ENCODE assay signal across 1 cellular context in genomic region chr10:5243521-5243987, GRCh38.
A peak's percentile ranks its signal among the peaks of the same experiment; 100 is the strongest.
TF ChIP-seq lines count a peak whose summit lies in the region.

No MANE protein-coding gene starts in this region.

TF ChIP-seq in HepG2, 621 proteins besides CTCF, POLR2A, EP300 and RAD21 (continued from another document and continues in another):
- TF ChIP-seq SIX1 (CRISPR knock-in tag; IDR thresholded peaks at IDR 0.05; ENCODE audit: borderline replicate concordance) (peak; percentile 86), ZNF282 (IDR thresholded peaks at IDR 0.05; ENCODE audit: partially characterized antibody) (no peak), FOXO1 (CRISPR knock-in tag; IDR thresholded peaks at IDR 0.05) (peak; percentile 94), POGZ (CRISPR knock-in tag; IDR thresholded peaks at IDR 0.05) (peak; percentile 99), HNF1A (IDR thresholded peaks at IDR 0.05; ENCODE audit: low read depth) (peak; percentile 74), HNF1A (CRISPR knock-in tag; IDR thresholded peaks at IDR 0.05; ENCODE audit: borderline replicate concordance) (peak; percentile 91), NR0B2 (CRISPR knock-in tag; IDR thresholded peaks at IDR 0.05) (no peak), PBX3 (CRISPR knock-in tag; IDR thresholded peaks at IDR 0.05; ENCODE audit: borderline replicate concordance) (no peak), ZNF780A (CRISPR knock-in tag; IDR thresholded peaks at IDR 0.05) (no peak), PAWR (CRISPR knock-in tag; IDR thresholded peaks at IDR 0.05; ENCODE audit: borderline replicate concordance) (no peak), ZNF724P (CRISPR knock-in tag; IDR thresholded peaks at IDR 0.05; ENCODE audit: borderline replicate concordance) (no peak), GLMP (CRISPR knock-in tag; IDR thresholded peaks at IDR 0.05; ENCODE audit: borderline replicate concordance) (no peak), ZNF260 (CRISPR knock-in tag; IDR thresholded peaks at IDR 0.05; ENCODE audit: borderline replicate concordance, low read depth) (no peak), CREM (IDR thresholded peaks at IDR 0.05) (peak; percentile 89), CREM (CRISPR knock-in tag; IDR thresholded peaks at IDR 0.05) (no peak), NONO (IDR thresholded peaks at IDR 0.05) (no peak), NONO (CRISPR knock-in tag; conservative IDR thresholded peaks at IDR 0.05) (no peak; the same call in 1 of the 2 replicates), SUZ12 (IDR thresholded peaks at IDR 0.05; ENCODE audit: low read depth, low read length) (no peak), PCBP2 (optimal IDR thresholded peaks at IDR 0.05; ENCODE audit: low read depth, low read length, poor library complexity, severe bottlenecking) (no peak), ZNF205 (CRISPR knock-in tag; IDR thresholded peaks at IDR 0.05) (peak; percentile 88), TBX3 (IDR thresholded peaks at IDR 0.05; ENCODE audit: borderline replicate concordance) (peak; percentile 65; the same call in 1 of the 2 replicates), ZNF720 (CRISPR knock-in tag; IDR thresholded peaks at IDR 0.05) (no peak), ZNF431 (CRISPR knock-in tag; IDR thresholded peaks at IDR 0.05; ENCODE audit: borderline replicate concordance, low read depth) (0 out of 2 replicates have a peak, but pooled peaks have one; percentile 50), SMARCE1 (IDR thresholded peaks at IDR 0.05; ENCODE audit: borderline replicate concordance) (no peak), NFYB (CRISPR knock-in tag; IDR thresholded peaks at IDR 0.05) (no peak), ZNF510 (CRISPR knock-in tag; IDR thresholded peaks at IDR 0.05; ENCODE audit: low read depth) (no peak), FOXO4 (CRISPR knock-in tag; conservative IDR thresholded peaks at IDR 0.05) (no peak), ZNF124 (CRISPR knock-in tag; IDR thresholded peaks at IDR 0.05) (no peak; the same call in 1 of the 2 replicates), SALL1 (CRISPR knock-in tag; IDR thresholded peaks at IDR 0.05) (peak; percentile 59; the same call in 1 of the 2 replicates), SKI (IDR thresholded peaks at IDR 0.05; ENCODE audit: partially characterized antibody) (peak; percentile 83), SOX6 (IDR thresholded peaks at IDR 0.05) (no peak), SOX6 (CRISPR knock-in tag; IDR thresholded peaks at IDR 0.05) (peak; percentile 95), MYC (CRISPR knock-in tag; IDR thresholded peaks at IDR 0.05; ENCODE audit: borderline replicate concordance) (no peak), HBP1 (CRISPR knock-in tag; IDR thresholded peaks at IDR 0.05; ENCODE audit: low read depth) (peak; percentile 83; the same call in 1 of the 2 replicates), ZNF737 (CRISPR knock-in tag; IDR thresholded peaks at IDR 0.05; ENCODE audit: borderline replicate concordance) (no peak), IKZF4 (CRISPR knock-in tag; IDR thresholded peaks at IDR 0.05; ENCODE audit: borderline replicate concordance, low read depth, not compliant biosample characterization) (no peak), HOXA9 (CRISPR knock-in tag; IDR thresholded peaks at IDR 0.05; ENCODE audit: borderline replicate concordance) (no peak), MBNL3 (CRISPR knock-in tag; conservative IDR thresholded peaks at IDR 0.05) (no peak), ZNF414 (CRISPR knock-in tag; IDR thresholded peaks at IDR 0.05) (peak; percentile 70; the same call in 1 of the 2 replicates), SETDB1 (CRISPR knock-in tag; IDR thresholded peaks at IDR 0.05; ENCODE audit: borderline replicate concordance) (no peak), ZNF567 (CRISPR knock-in tag; IDR thresholded peaks at IDR 0.05; ENCODE audit: borderline replicate concordance) (no peak), EEA1 (CRISPR knock-in tag; IDR thresholded peaks at IDR 0.05; ENCODE audit: borderline replicate concordance) (no peak), ZBTB40 (IDR thresholded peaks at IDR 0.05) (no peak), ZBTB40 (CRISPR knock-in tag; IDR thresholded peaks at IDR 0.05) (no peak; the same call in 1 of the 2 replicates), GPN1 (CRISPR knock-in tag; IDR thresholded peaks at IDR 0.05; ENCODE audit: borderline replicate concordance) (no peak), NR2C2 (CRISPR knock-in tag; IDR thresholded peaks at IDR 0.05; ENCODE audit: borderline replicate concordance) (no peak; the same call in 1 of the 2 replicates), DNMT1 (CRISPR knock-in tag; IDR thresholded peaks at IDR 0.05) (no peak)
